Comparison of ENCODE assay signal across 15 cellular contexts in genomic region chr6:83488448-83488847, GRCh38. TPM values are rescaled to one million over a fixed set of nuclear protein-coding genes. Genes with fewer than 3 reads are reported as not detected.
A peak's percentile ranks its signal among the peaks of the same experiment; 100 is the strongest.
DNase-seq lines count a peak whose midpoint lies in the region; ATAC-seq and TF ChIP-seq lines count a peak whose summit lies in the region.
"Had no signal": no experiment of that assay in that cellular context is flagged by ENCODE, and none has a peak within 500 bp of the region (broad histone marks: within the 10 kb centered on the region; RNA-seq: fewer than 3 reads in every experiment).

No MANE protein-coding gene starts in this region.

- peak; percentile 31 for ATAC-seq in naive thymus-derived CD4-positive, alpha-beta T cell
- ATAC-seq in stimulated activated effector memory CD8-positive, alpha-beta T cell treated with anti-CD3 and anti-CD28 coated beads, Interleukin-12 subunit alpha, Interleukin-12 subunit beta, amount 100 ng/mL, for 72 hours = peak; percentile 49
- no peak for ATAC-seq in activated T-cell treated with anti-CD3 and anti-CD28 coated beads, Interleukin-2, amount 50 U/mL, for 72 hours (replicated peaks in 1 of 2)

- H3K9me3 ChIP-seq in naive thymus-derived CD4-positive, alpha-beta T cell (ENCODE audit: control insufficient read depth in 2 of 3, low read length in 3 of 3) = no peaks in the 10 kb centered on the region

- H3K4me3 Mint-ChIP-seq in naive thymus-derived CD4-positive, alpha-beta T cell = no peak overlapping the region
- no peak overlapping the region for H3K4me3 Mint-ChIP-seq in stimulated activated effector memory CD8-positive, alpha-beta T cell treated with anti-CD3 and anti-CD28 coated beads, Interleukin-12 subunit alpha, Interleukin-12 subunit beta, amount 100 ng/mL, for 72 hours
- no peak overlapping the region for H3K4me3 Mint-ChIP-seq in activated T-cell treated with anti-CD3 and anti-CD28 coated beads, Interleukin-2, amount 50 U/mL, for 72 hours
- H3K4me3 Mint-ChIP-seq in endothelial cell (ENCODE audit: unreplicated experiment) = no peak overlapping the region
- H3K4me3 Mint-ChIP-seq: CD4-positive, alpha-beta memory T cell had no signal

- peaks cover 0 to 7% (median 0%) of the 10 kb centered on the region in 7 donors for H3K4me1 Mint-ChIP-seq in naive thymus-derived CD4-positive, alpha-beta T cell
- H3K4me1 Mint-ChIP-seq in stimulated activated effector memory CD8-positive, alpha-beta T cell treated with anti-CD3 and anti-CD28 coated beads, Interleukin-12 subunit alpha, Interleukin-12 subunit beta, amount 100 ng/mL, for 72 hours = peaks cover 5% of the 10 kb centered on the region
- H3K4me1 Mint-ChIP-seq in activated T-cell treated with anti-CD3 and anti-CD28 coated beads, Interleukin-2, amount 50 U/mL, for 72 hours (ENCODE audit: low read depth) = no peaks in the 10 kb centered on the region
- H3K4me1 Mint-ChIP-seq in endothelial cell (ENCODE audit: unreplicated experiment) = no peaks in the 10 kb centered on the region
- H3K4me1 Mint-ChIP-seq: CD4-positive, alpha-beta memory T cell had no signal

- no peaks in the 10 kb centered on the region for H3K36me3 ChIP-seq in naive thymus-derived CD4-positive, alpha-beta T cell (ENCODE audit: control insufficient read depth in 2 of 3, insufficient read depth in 3 of 3, low read length in 3 of 3)

- CTCF ChIA-PET in naive thymus-derived CD4-positive, alpha-beta T cell (lab: Charles Lee) = no interaction called here

- no peak overlapping the region for H3K27ac Mint-ChIP-seq in naive thymus-derived CD4-positive, alpha-beta T cell
- H3K27ac Mint-ChIP-seq in stimulated activated effector memory CD8-positive, alpha-beta T cell treated with anti-CD3 and anti-CD28 coated beads, Interleukin-12 subunit alpha, Interleukin-12 subunit beta, amount 100 ng/mL, for 72 hours = no peak overlapping the region
- H3K27ac Mint-ChIP-seq in activated T-cell treated with anti-CD3 and anti-CD28 coated beads, Interleukin-2, amount 50 U/mL, for 72 hours = no peak overlapping the region
- H3K27ac Mint-ChIP-seq in endothelial cell (ENCODE audit: unreplicated experiment) = no peak overlapping the region
- H3K27ac Mint-ChIP-seq: CD4-positive, alpha-beta memory T cell had no signal

- no peak for TF ChIP-seq CTCF in endothelial cell (IDR thresholded peaks at IDR 0.05; ENCODE audit: unreplicated experiment)

- H3K27ac ChIP-seq in naive thymus-derived CD4-positive, alpha-beta T cell (ENCODE audit: low read depth, low read length) = no peak overlapping the region
- H3K27ac ChIP-seq: GM23248 had no signal

- DNase-seq in OCI-M1 (lab: John Stamatoyannopoulos, UW) (peak; percentile 17), endothelial cell (ENCODE audit: low spot score) (no peak)
- no peak for DNase-seq in naive thymus-derived CD4-positive, alpha-beta T cell
- no peak for DNase-seq in stimulated activated effector memory CD8-positive, alpha-beta T cell treated with anti-CD3 and anti-CD28 coated beads, Interleukin-12 subunit alpha, Interleukin-12 subunit beta, amount 100 ng/mL, for 72 hours (ENCODE audit: low spot score in 2 of 2)
- no peak for DNase-seq in activated T-cell treated with anti-CD3 and anti-CD28 coated beads, Interleukin-2, amount 50 U/mL, for 72 hours
- DNase-seq in stimulated activated CD4-positive, alpha-beta T cell treated with anti-CD3 and anti-CD28 coated beads, Interleukin-15, amount 100 ng/mL, for 24 hours = no peak
- DNase-seq: C1 segment of cervical spinal cord; Calu3; CD4-positive, alpha-beta memory T cell; COR-L47; DMS53; DND-41; GM23248; H7; HCEC 1CT had no signal

- H3K36me3 Mint-ChIP-seq in naive thymus-derived CD4-positive, alpha-beta T cell = no peaks in the 10 kb centered on the region
- no peaks in the 10 kb centered on the region for H3K36me3 Mint-ChIP-seq in stimulated activated effector memory CD8-positive, alpha-beta T cell treated with anti-CD3 and anti-CD28 coated beads, Interleukin-12 subunit alpha, Interleukin-12 subunit beta, amount 100 ng/mL, for 72 hours
- no peaks in the 10 kb centered on the region for H3K36me3 Mint-ChIP-seq in activated T-cell treated with anti-CD3 and anti-CD28 coated beads, Interleukin-2, amount 50 U/mL, for 72 hours (ENCODE audit: insufficient read depth in 2 of 2)
- no peaks in the 10 kb centered on the region for H3K36me3 Mint-ChIP-seq in endothelial cell (ENCODE audit: low read depth, unreplicated experiment)
- H3K36me3 Mint-ChIP-seq: CD4-positive, alpha-beta memory T cell had no signal

- no peak overlapping the region for H3K4me3 ChIP-seq in naive thymus-derived CD4-positive, alpha-beta T cell (ENCODE audit: low read length)
- H3K4me3 ChIP-seq: GM23248 had no signal

- intact Hi-C loops in naive thymus-derived CD4-positive, alpha-beta T cell (cut with micrococcal nuclease) = no loop called here

- no peaks in the 10 kb centered on the region for H3K27me3 ChIP-seq in naive thymus-derived CD4-positive, alpha-beta T cell (ENCODE audit: control insufficient read depth in 2 of 2, insufficient read depth in 2 of 2, low read length in 2 of 2)

- H3K27me3 Mint-ChIP-seq in naive thymus-derived CD4-positive, alpha-beta T cell = peaks cover 0 to 10% (median 4%) of the 10 kb centered on the region in 5 donors
- H3K27me3 Mint-ChIP-seq in activated T-cell treated with anti-CD3 and anti-CD28 coated beads, Interleukin-2, amount 50 U/mL, for 72 hours (ENCODE audit: low read depth) = no peaks in the 10 kb centered on the region
- H3K27me3 Mint-ChIP-seq in endothelial cell (ENCODE audit: unreplicated experiment) = no peaks in the 10 kb centered on the region
- H3K27me3 Mint-ChIP-seq: CD4-positive, alpha-beta memory T cell had no signal

- H3K4me1 ChIP-seq in naive thymus-derived CD4-positive, alpha-beta T cell (ENCODE audit: control insufficient read depth in 2 of 2, insufficient read depth in 2 of 2, low read length in 2 of 2) = no peaks in the 10 kb centered on the region

- POLR2A ChIA-PET in naive thymus-derived CD4-positive, alpha-beta T cell (lab: Charles Lee) = no interaction called here

- peaks cover 0 to 3% (median 0%) of the 10 kb centered on the region in 11 donors for H3K9me3 Mint-ChIP-seq in naive thymus-derived CD4-positive, alpha-beta T cell
- no peaks in the 10 kb centered on the region for H3K9me3 Mint-ChIP-seq in stimulated activated effector memory CD8-positive, alpha-beta T cell treated with anti-CD3 and anti-CD28 coated beads, Interleukin-12 subunit alpha, Interleukin-12 subunit beta, amount 100 ng/mL, for 72 hours
- H3K9me3 Mint-ChIP-seq in activated T-cell treated with anti-CD3 and anti-CD28 coated beads, Interleukin-2, amount 50 U/mL, for 72 hours = no peaks in the 10 kb centered on the region
- no peaks in the 10 kb centered on the region for H3K9me3 Mint-ChIP-seq in endothelial cell (ENCODE audit: unreplicated experiment)
- H3K9me3 Mint-ChIP-seq: CD4-positive, alpha-beta memory T cell had no signal

RNA-seq across cellular contexts. Expression of gene PRSS35, which starts 23.9 kb away (rescaled TPM):
- total RNA-seq in naive thymus-derived CD4-positive, alpha-beta T cell = not detected
- not detected for polyA plus RNA-seq in naive thymus-derived CD4-positive, alpha-beta T cell
- total RNA-seq in activated T-cell treated with anti-CD3 and anti-CD28 coated beads, Interleukin-2, amount 50 U/mL, for 72 hours = not detected
- total RNA-seq in endothelial cell (ENCODE audit: unreplicated experiment) = 1.3 TPM
- total RNA-seq: Calu3, GM23248 had no signal
- polyA plus RNA-seq: GM23248 had no signal

RNA-seq across cellular contexts. Expression of gene ME1, which starts 57.6 kb away (rescaled TPM):
- under 1 TPM in 4 of 5 experiments, not detected in 1; 0.19 to 0.49 (median 0.29) TPM for total RNA-seq in naive thymus-derived CD4-positive, alpha-beta T cell
- polyA plus RNA-seq in naive thymus-derived CD4-positive, alpha-beta T cell = not detected
- total RNA-seq in activated T-cell treated with anti-CD3 and anti-CD28 coated beads, Interleukin-2, amount 50 U/mL, for 72 hours = under 1 TPM in 1 of 2 donors, not detected in 1; 0.32 TPM
- total RNA-seq in endothelial cell (ENCODE audit: unreplicated experiment) = 13.4 TPM

Comparison
In these comparisons a context has a peak if more than half of its experiments do, and no peak if none do; other contexts are left out.
1. ATAC-seq: peak in naive thymus-derived CD4-positive, alpha-beta T cell (single experiment) and stimulated activated effector memory CD8-positive, alpha-beta T cell treated with anti-CD3 and anti-CD28 coated beads, Interleukin-12 subunit alpha, Interleukin-12 subunit beta, amount 100 ng/mL, for 72 hours (single experiment); none in activated T-cell treated with anti-CD3 and anti-CD28 coated beads, Interleukin-2, amount 50 U/mL, for 72 hours (0 of 2).